In genomic region chr1:193059282-193060225, GRCh38 we compare ENCODE assay signal across 8 cellular contexts. TPM values are rescaled to one million over a fixed set of nuclear protein-coding genes. Genes with fewer than 3 reads are reported as not detected.
DNase-seq lines count a peak whose midpoint lies in the region; ATAC-seq and TF ChIP-seq lines count a peak whose summit lies in the region.

Gene RO60 (plus strand): TSS chr1:193059612. CDS start chr1:193069055, 9,443 bp downstream.
Gene UCHL5 (minus strand): TSS chr1:193059360. CDS start chr1:193059260, 100 bp downstream.

- peaks cover 61% of the 10 kb centered on the region for H3K4me1 Mint-ChIP-seq in activated naive CD8-positive, alpha-beta T cell treated with anti-CD3 and anti-CD28 coated beads, Interleukin-2, amount 50 U/mL, for 24 hours

- peaks cover 2% of the 10 kb centered on the region for H3K27me3 Mint-ChIP-seq in activated naive CD8-positive, alpha-beta T cell treated with anti-CD3 and anti-CD28 coated beads, Interleukin-2, amount 50 U/mL, for 24 hours

- H3K4me1 ChIP-seq in parathyroid adenoma (no peaks in the 10 kb centered on the region), tibial nerve (peaks cover 0 to 41% (median 19%) of the 10 kb centered on the region in 4 donors)

- WGBS in tibial nerve, 2 donors = 1% methylated on average over 51 to 62 of the region's 81 CpGs

- peak within 1 kb of the TSS; percentile 91 for H2AFZ ChIP-seq in parathyroid adenoma

- peak; percentile 3 for TF ChIP-seq CTCF in GM12873 (IDR thresholded peaks at IDR 0.05; ENCODE audit: insufficient read depth, low read depth, low read length, missing control alignments)
- no peak for TF ChIP-seq CTCF in parathyroid adenoma (IDR thresholded peaks at IDR 0.05)
- TF ChIP-seq CTCF in tibial nerve (IDR thresholded peaks at IDR 0.05) = peak in 1 of 5 experiments; percentile 45

- H3K27me3 ChIP-seq in parathyroid adenoma (ENCODE audit: control insufficient read depth, insufficient read depth, low read length) (no peaks in the 10 kb centered on the region), tibial nerve (no peaks in the 10 kb centered on the region)

- H3K9me3 Mint-ChIP-seq in activated naive CD8-positive, alpha-beta T cell treated with anti-CD3 and anti-CD28 coated beads, Interleukin-2, amount 50 U/mL, for 24 hours = no peaks in the 10 kb centered on the region

- TF ChIP-seq EP300 in tibial nerve (IDR thresholded peaks at IDR 0.05) = peak; percentile 83 to 99

- intact Hi-C loops in Right ventricle myocardium superior (cut with DNase I) = loop anchor here (10.0 kb wide), 1 partner anchor 65 kb away; the partner anchor contains the start of gene CDC73

- peak; percentile 95 for DNase-seq in NCI-H1417 treated with DMSO at 0.1 percent for 48 hours (lab: John Stamatoyannopoulos, UW)
- peak; percentile 98 for DNase-seq in SW480 (ENCODE audit: low spot score)
- peak; percentile 91 for DNase-seq in activated naive CD8-positive, alpha-beta T cell treated with anti-CD3 and anti-CD28 coated beads, Interleukin-2, amount 50 U/mL, for 24 hours
- peak; percentile 97 for DNase-seq in Right ventricle myocardium superior
- peak; percentile 90 to 94 for DNase-seq in tibial nerve (ENCODE audit: low spot score in 2 of 2)

- peaks cover 31% of the 10 kb centered on the region for H3K36me3 Mint-ChIP-seq in activated naive CD8-positive, alpha-beta T cell treated with anti-CD3 and anti-CD28 coated beads, Interleukin-2, amount 50 U/mL, for 24 hours (ENCODE audit: low read depth)

- peak within 1 kb of the TSS; percentile 99 for H3K27ac Mint-ChIP-seq in activated naive CD8-positive, alpha-beta T cell treated with anti-CD3 and anti-CD28 coated beads, Interleukin-2, amount 50 U/mL, for 24 hours

- H3K9ac ChIP-seq in parathyroid adenoma = peak within 1 kb of the TSS; percentile 76

- peak within 1 kb of the TSS; percentile 92 for H3K4me2 ChIP-seq in parathyroid adenoma (ENCODE audit: low read length)

- peak within 1 kb of the TSS; percentile 95 for H3K4me3 Mint-ChIP-seq in activated naive CD8-positive, alpha-beta T cell treated with anti-CD3 and anti-CD28 coated beads, Interleukin-2, amount 50 U/mL, for 24 hours

- H3K36me3 ChIP-seq in parathyroid adenoma (ENCODE audit: control insufficient read depth, insufficient read depth, low read length) (no peaks in the 10 kb centered on the region), tibial nerve (no peaks in the 10 kb centered on the region)

- peak; percentile 74 to 88 for TF ChIP-seq POLR2A in tibial nerve (IDR thresholded peaks at IDR 0.05)

- ATAC-seq in HG02763 (IDR thresholded peaks at IDR 0.05; ENCODE audit: unreplicated experiment) (peak; percentile 94), Right ventricle myocardium superior (ENCODE audit: poor library complexity) (peak; percentile 97)
- peak; percentile 96 for ATAC-seq in activated naive CD8-positive, alpha-beta T cell treated with anti-CD3 and anti-CD28 coated beads, Interleukin-2, amount 50 U/mL, for 24 hours

- H3K9me3 ChIP-seq in parathyroid adenoma (ENCODE audit: control insufficient read depth, low read length) = no peaks in the 10 kb centered on the region
- no peaks in the 10 kb centered on the region for H3K9me3 ChIP-seq in tibial nerve

- H3K4me3 ChIP-seq in parathyroid adenoma (ENCODE audit: low read depth, low read length) (peak within 1 kb of the TSS; percentile 88), tibial nerve (peak within 1 kb of the TSS; percentile 76 to 86 (median 80))

- H3K27ac ChIP-seq in parathyroid adenoma (peak within 1 kb of the TSS; percentile 94), tibial nerve (peak within 1 kb of the TSS; percentile 72 to 99 (median 95))

- peaks cover 19% of the 10 kb centered on the region for H3K79me2 ChIP-seq in parathyroid adenoma

RNA-seq across cellular contexts. Expression of gene RO60, which starts in this region (rescaled TPM):
- total RNA-seq in Right ventricle myocardium superior = 47.8 TPM
- 100 to 1,000 TPM in 2 of 4 donors, 10 to 100 TPM in 2; 67.5 to 108 (median 91.3) TPM for total RNA-seq in tibial nerve

RNA-seq across cellular contexts. Expression of gene UCHL5, which starts in this region (rescaled TPM):
- 42.3 TPM for total RNA-seq in Right ventricle myocardium superior
- 10 to 100 TPM; 22.2 to 50.0 (median 29.0) TPM for total RNA-seq in tibial nerve

Comparison
In these comparisons a context has a peak if more than half of its experiments do, and no peak if none do; other contexts are left out.
1. Peak in every context shown above with its lines: DNase-seq, ATAC-seq, H3K4me3 ChIP-seq and H3K27ac ChIP-seq.